In the genomic region with DNA sequence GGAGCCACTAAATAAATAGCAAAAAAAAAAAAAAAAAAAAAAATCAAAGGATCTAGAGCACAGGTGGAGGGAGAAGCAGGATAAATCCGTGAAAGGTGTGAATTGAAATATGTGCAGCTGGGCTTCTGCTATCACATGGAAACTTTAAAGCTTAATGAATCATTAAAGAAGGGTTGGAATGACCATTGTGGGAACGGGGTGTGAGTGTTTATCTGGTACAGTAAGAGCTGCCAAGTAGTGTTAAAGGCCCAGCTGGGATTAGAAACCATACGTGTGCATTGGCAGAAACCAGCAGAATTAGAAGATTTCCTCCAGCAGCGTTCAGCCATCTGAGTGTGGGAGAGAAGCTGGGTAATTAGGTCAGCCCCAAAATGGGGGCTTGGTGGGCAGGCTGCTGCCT, we compare ENCODE assay signal across 14 cellular contexts. TPM values are rescaled to one million over a fixed set of nuclear protein-coding genes. Genes with fewer than 3 reads are reported as not detected.
DNase-seq lines count a peak whose midpoint lies in the region; ATAC-seq, FAIRE-seq and TF ChIP-seq lines count a peak whose summit lies in the region.
"Had no signal": no experiment of that assay in that cellular context is flagged by ENCODE, and none has a peak within 500 bp of the region (broad histone marks: within the 10 kb centered on the region; RNA-seq: fewer than 3 reads in every experiment).

No MANE protein-coding gene starts in this region.

- H3K27me3 Mint-ChIP-seq in endothelial cell (ENCODE audit: unreplicated experiment) (no peaks in the 10 kb centered on the region), H9 (ENCODE audit: low read depth) (no peaks in the 10 kb centered on the region; the same call in 1 of the 2 replicates)

- H3K18ac ChIP-seq in H9 (ENCODE audit: insufficient read length, low read depth, low read length) = no peak overlapping the region

- H3K9me3 Mint-ChIP-seq in endothelial cell (ENCODE audit: unreplicated experiment) (no peaks in the 10 kb centered on the region), H9 (no peaks in the 10 kb centered on the region)
- H3K9me3 Mint-ChIP-seq: endodermal cell had no signal

- in situ Hi-C loops in HepG2 (cut with HindIII; ENCODE audit: extremely low pct_ligation_motif_present, low pct_unique_long_range_greater_than_20kb) = no loop called here

- no peak for FAIRE-seq in HepG2 (lab: Jason Lieb, UNC)

- H2AK5ac ChIP-seq in H9 (ENCODE audit: insufficient read length, low read length) = no peak overlapping the region

- H2BK120ac ChIP-seq in H9 (ENCODE audit: low read depth, low read length, poor library complexity, severe bottlenecking) = no peak overlapping the region

- TF ChIP-seq CTCF in endothelial cell (IDR thresholded peaks at IDR 0.05; ENCODE audit: unreplicated experiment) = no peak
- no peak for TF ChIP-seq CTCF in HepG2 (CRISPR knock-in tag; IDR thresholded peaks at IDR 0.05)
- no peak for TF ChIP-seq CTCF in H9 (conservative IDR thresholded peaks at IDR 0.05)

- DNase-seq in Right ventricle myocardium superior = peak; percentile 11
- DNase-seq in cardiac septum (ENCODE audit: low spot score) = no peak
- DNase-seq in endothelial cell (ENCODE audit: low spot score) = no peak
- DNase-seq in HepG2 (ENCODE audit: low spot score) = no peak
- DNase-seq in activated CD8-positive, alpha-beta memory T cell treated with anti-CD3 and anti-CD28 coated beads, Interleukin-2, amount 50 U/mL, for 4 hours = no peak
- no peak for DNase-seq in H9
- no peak for DNase-seq in pons (ENCODE audit: low spot score)
- DNase-seq in activated naive CD4-positive, alpha-beta T cell treated with Interleukin-2 at 50 U/mL for 16 hours = no peak
- DNase-seq: ACHN; activated effector memory CD4-positive, alpha-beta T cell treated with Interleukin-2 at 50 U/mL for 16 hours; DND-41; endodermal cell; NCI-H510A; uterus had no signal

- no peaks in the 10 kb centered on the region for H3K27me3 ChIP-seq in HepG2 (ENCODE audit: control insufficient read depth in 1 of 2, insufficient read depth in 2 of 2, low read length in 2 of 2)
- no peaks in the 10 kb centered on the region for H3K27me3 ChIP-seq in H9 (ENCODE audit: insufficient read depth, low read length)
- H3K27me3 ChIP-seq: uterus had no signal

- H3K27ac ChIP-seq in HepG2 (ENCODE audit: extremely low read length, insufficient read depth, low read length) = no peak overlapping the region
- no peak overlapping the region for H3K27ac ChIP-seq in H9 (ENCODE audit: insufficient read length, low read depth, low read length)
- H3K27ac ChIP-seq: uterus had no signal

- H3K9ac ChIP-seq in HepG2 (ENCODE audit: insufficient read depth, low read depth, low read length) (peak overlapping the region; percentile 37; the same call in 1 of the 2 replicates), H9 (ENCODE audit: extremely low read depth, insufficient read length, low read length) (no peak overlapping the region)

- H3K23me2 ChIP-seq in H9 (ENCODE audit: insufficient read length, low read depth, low read length, poor library complexity, severe bottlenecking) = no peaks in the 10 kb centered on the region

- H3K56ac ChIP-seq in H9 (ENCODE audit: insufficient read length, low read depth, low read length) = no peak overlapping the region

- H3K4me1 ChIP-seq in HepG2 (ENCODE audit: insufficient read depth, low read length) = peaks cover 52% of the 10 kb centered on the region
- no peaks in the 10 kb centered on the region for H3K4me1 ChIP-seq in H9 (ENCODE audit: insufficient read depth, low read length)

- H2BK5ac ChIP-seq in H9 (ENCODE audit: insufficient read length, low read length) = no peak overlapping the region

- no peak overlapping the region for H3K14ac ChIP-seq in H9 (ENCODE audit: insufficient read depth, low read length)

- no peak overlapping the region for H4K91ac ChIP-seq in H9 (ENCODE audit: insufficient read length, low read depth, low read length)

- H3K79me1 ChIP-seq in H9 (ENCODE audit: insufficient read depth, low read depth, low read length, poor library complexity, severe bottlenecking) = no peaks in the 10 kb centered on the region

- H3K4me3 Mint-ChIP-seq in endothelial cell (ENCODE audit: unreplicated experiment) (no peak overlapping the region), H9 (no peak overlapping the region)
- H3K4me3 Mint-ChIP-seq: endodermal cell had no signal

- no peak overlapping the region for H2BK12ac ChIP-seq in H9 (ENCODE audit: insufficient read length, low read depth, low read length)

- TF ChIP-seq POLR2A in HepG2 (IDR thresholded peaks at IDR 0.05; ENCODE audit: insufficient read depth in 1 of 2, low read depth in 2 of 2, low read length in 2 of 2) = no peak

- intact Hi-C loops in Right ventricle myocardium superior (cut with DNase I) (no loop called here), cardiac septum (cut with DNase I) (no loop called here), HepG2 (cut with micrococcal nuclease; ENCODE audit: unreplicated experiment) (no loop called here)

- H3K4me2 ChIP-seq in HepG2 (ENCODE audit: low read depth, low read length) (peak overlapping the region; percentile 70), H9 (ENCODE audit: insufficient read depth, insufficient read length, low read length) (no peak overlapping the region)

- POLR2A ChIA-PET in HepG2 (lab: Yijun Ruan, JAX) = interaction anchor here (1.9 kb wide), 1 partner anchor 13 kb away, joined by 10 read pairs; the partner anchor contains the start of gene FALEC

- H3K79me2 ChIP-seq in HepG2 (ENCODE audit: insufficient read depth, low read length) (no peaks in the 10 kb centered on the region), H9 (ENCODE audit: insufficient read depth, low read length) (no peaks in the 10 kb centered on the region)

- no peak overlapping the region for H3K23ac ChIP-seq in H9 (ENCODE audit: insufficient read length, low read depth, low read length)

- CTCF ChIA-PET in HepG2 (lab: Yijun Ruan, JAX; ENCODE audit: low intra/inter-chr PET ratio, low total read pairs) = no interaction called here

- no peak overlapping the region for H3K4ac ChIP-seq in H9 (ENCODE audit: low read depth, low read length)

- H3K4me3 ChIP-seq in HepG2 (replicated peaks in 1 of 3; ENCODE audit: insufficient read depth in 1 of 3, low read depth in 2 of 3, low read length in 3 of 3) = peak overlapping the region in 2 of 3 experiments; percentile 3 to 21; a peak in 1 of 6 replicates
- H3K4me3 ChIP-seq: uterus had no signal

- no peaks in the 10 kb centered on the region for H3K36me3 ChIP-seq in HepG2 (replicated peaks in 1 of 2; ENCODE audit: control insufficient read depth in 1 of 2, insufficient read depth in 2 of 2, low read length in 2 of 2)
- H3K36me3 ChIP-seq: uterus had no signal

- no peak overlapping the region for H4K8ac ChIP-seq in H9 (replicated peaks; ENCODE audit: insufficient read length, low read depth, low read length)

- WGBS in HepG2 (ENCODE audit: low lambda C conversion rate) = 7% methylated on average over 4 of the region's 4 CpGs
- no CpG with 5 or more reads among the region's 4 CpGs for WGBS in H9 (ENCODE audit: extremely low coverage, insufficient read length, low lambda C conversion rate)

- H2BK20ac ChIP-seq in H9 (ENCODE audit: low read depth, low read length, poor library complexity, severe bottlenecking) = no peak overlapping the region

- no TSS peak for BruUV-seq in HepG2 (replicated peaks; lab: Mats Ljungman, UMichigan)

- no peak overlapping the region for H3T11ph ChIP-seq in H9 (ENCODE audit: low read length)

- H2AFZ ChIP-seq in HepG2 (ENCODE audit: low read length) (peak overlapping the region; percentile 84), H9 (ENCODE audit: low read length) (no peak overlapping the region)

- TF ChIP-seq EP300 in HepG2 (IDR thresholded peaks at IDR 0.05; ENCODE audit: low read depth in 2 of 2, low read length in 2 of 2) (no peak), HepG2 (CRISPR knock-in tag; IDR thresholded peaks at IDR 0.05; ENCODE audit: borderline replicate concordance) (no peak)

- H4K20me1 ChIP-seq in HepG2 (ENCODE audit: insufficient read depth, low read length) (no peaks in the 10 kb centered on the region), H9 (ENCODE audit: control insufficient read depth, insufficient read depth, insufficient read length) (no peaks in the 10 kb centered on the region)

- H4K5ac ChIP-seq in H9 (ENCODE audit: insufficient read length, low read depth, low read length) = no peak overlapping the region

- H3K9me3 ChIP-seq in HepG2 (ENCODE audit: low read length) = no peaks in the 10 kb centered on the region
- no peaks in the 10 kb centered on the region for H3K9me3 ChIP-seq in H9 (ENCODE audit: control insufficient read depth, low read depth, low read length)
- H3K9me3 ChIP-seq: uterus had no signal

- H3K36me3 Mint-ChIP-seq in endothelial cell (ENCODE audit: low read depth, unreplicated experiment) (peaks cover 8% of the 10 kb centered on the region), H9 (ENCODE audit: insufficient read depth in 1 of 3, low read depth in 3 of 3) (no peaks in the 10 kb centered on the region)

- no peaks in the 10 kb centered on the region for H3K4me1 Mint-ChIP-seq in endothelial cell (ENCODE audit: unreplicated experiment)
- peaks cover 7 to 12% of the 10 kb centered on the region in 2 experiments for H3K4me1 Mint-ChIP-seq in H9

- no peak overlapping the region for H2BK15ac ChIP-seq in H9 (ENCODE audit: low read depth, low read length)

- no peak for TF ChIP-seq RAD21 in HepG2 (CRISPR knock-in tag; IDR thresholded peaks at IDR 0.05)

- peak overlapping the region; percentile 54 for H3K27ac Mint-ChIP-seq in endothelial cell (ENCODE audit: unreplicated experiment)
- no peak overlapping the region for H3K27ac Mint-ChIP-seq in H9
- H3K27ac Mint-ChIP-seq: endodermal cell had no signal

- ATAC-seq in Right ventricle myocardium superior (ENCODE audit: poor library complexity) (peak; percentile 23), HepG2 (no peak)

RNA-seq across cellular contexts. Expression of gene FALEC, which starts 13.4 kb away (rescaled TPM):
- total RNA-seq in Right ventricle myocardium superior (not detected), cardiac septum (0.46 TPM), endothelial cell (ENCODE audit: unreplicated experiment) (1.2 TPM), HepG2 (2016; rRNA removed; fragmentation: Illumina TruSeq; extraction: Trizol) (0.71 TPM in 1 of 2 replicates, not detected in the other), H9 (2021) (not detected in 2 replicates)
- 1.2 and 1.9 TPM in 2 replicates for total RNA-seq in HepG2 (2016; cell fraction: cytosol; rRNA removed; fragmentation: Illumina TruSeq; extraction: Trizol; ENCODE audit: low read depth)
- total RNA-seq in HepG2 (2016; cell fraction: insoluble cytoplasmic fraction; rRNA removed; fragmentation: Illumina TruSeq; extraction: Trizol) = 0.40 and 1.6 TPM in 2 replicates
- 1.9 and 2.4 TPM in 2 replicates for total RNA-seq in HepG2 (2016; cell fraction: membrane; rRNA removed; fragmentation: Illumina TruSeq; extraction: Trizol)
- total RNA-seq in HepG2 (2016; cell fraction: nucleus; rRNA removed; fragmentation: Illumina TruSeq; extraction: Trizol) = 0.84 TPM in 1 of 2 replicates, not detected in the other
- 0.20 and 0.33 TPM in 2 replicates for polyA plus RNA-seq in HepG2 (2011; rRNA removed)
- 0.48 TPM in 1 of 2 replicates, not detected in the other for polyA plus RNA-seq in HepG2 (2011; cell fraction: cytosol; rRNA removed)
- polyA plus RNA-seq in HepG2 (2011; cell fraction: nucleus; rRNA removed) = 0.45 TPM in 1 of 2 replicates, not detected in the other
- polyA plus RNA-seq in HepG2 (2012) = 0.41 and 0.44 TPM in 2 replicates
- 1.0 and 1.6 TPM in 2 replicates for polyA plus RNA-seq in HepG2 (2016; cell fraction: cytosol; fragmentation: Illumina TruSeq; extraction: Trizol; ENCODE audit: low read depth)
- polyA plus RNA-seq in HepG2 (2016; cell fraction: insoluble cytoplasmic fraction; fragmentation: Illumina TruSeq; extraction: Trizol; ENCODE audit: low read depth) = 0.53 and 1.0 TPM in 2 replicates
- 0.48 and 1.3 TPM in 2 replicates for polyA plus RNA-seq in HepG2 (2016; cell fraction: membrane; fragmentation: Illumina TruSeq; extraction: Trizol; ENCODE audit: low read depth)
- polyA plus RNA-seq in HepG2 (2016; cell fraction: nucleus; fragmentation: Illumina TruSeq; extraction: Trizol; ENCODE audit: insufficient read depth, low read depth) = 3.8 and 3.9 TPM in 2 replicates
- polyA minus RNA-seq in HepG2 (2011; rRNA and poly(A)+ RNA removed; ENCODE audit: low replicate concordance) = not detected in 2 replicates
- polyA minus RNA-seq in HepG2 (2011; cell fraction: cytosol; rRNA and poly(A)+ RNA removed) = not detected in 2 replicates
- polyA minus RNA-seq in HepG2 (2011; cell fraction: nucleus; rRNA and poly(A)+ RNA removed) = 1.6 TPM in 1 of 2 replicates, not detected in the other

RNA-seq across cellular contexts. Expression of gene ADAMTSL4, which starts 20.2 kb away (rescaled TPM):
- total RNA-seq in Right ventricle myocardium superior (64.4 TPM), cardiac septum (28.9 TPM), endothelial cell (ENCODE audit: unreplicated experiment) (0.36 TPM), HepG2 (2016; rRNA removed; fragmentation: Illumina TruSeq; extraction: Trizol) (1.9 and 3.9 TPM in 2 replicates), H9 (2021) (4.6 and 6.1 TPM in 2 replicates)
- 1.3 and 1.4 TPM in 2 replicates for total RNA-seq in HepG2 (2016; cell fraction: cytosol; rRNA removed; fragmentation: Illumina TruSeq; extraction: Trizol; ENCODE audit: low read depth)
- total RNA-seq in HepG2 (2016; cell fraction: insoluble cytoplasmic fraction; rRNA removed; fragmentation: Illumina TruSeq; extraction: Trizol) = 1.4 and 3.5 TPM in 2 replicates
- 2.8 TPM in 2 replicates for total RNA-seq in HepG2 (2016; cell fraction: membrane; rRNA removed; fragmentation: Illumina TruSeq; extraction: Trizol)
- total RNA-seq in HepG2 (2016; cell fraction: nucleus; rRNA removed; fragmentation: Illumina TruSeq; extraction: Trizol) = 5.1 and 8.0 TPM in 2 replicates
- polyA plus RNA-seq in HepG2 (2011; rRNA removed) = 15.1 and 16.4 TPM in 2 replicates
- polyA plus RNA-seq in HepG2 (2011; cell fraction: cytosol; rRNA removed) = 7.9 and 8.3 TPM in 2 replicates
- 81.6 and 99.7 TPM in 2 replicates for polyA plus RNA-seq in HepG2 (2011; cell fraction: nucleus; rRNA removed)
- 6.4 and 10.9 TPM in 2 replicates for polyA plus RNA-seq in HepG2 (2012)
- polyA plus RNA-seq in HepG2 (2016; cell fraction: cytosol; fragmentation: Illumina TruSeq; extraction: Trizol; ENCODE audit: low read depth) = 0.93 and 1.3 TPM in 2 replicates
- 4.0 and 4.2 TPM in 2 replicates for polyA plus RNA-seq in HepG2 (2016; cell fraction: insoluble cytoplasmic fraction; fragmentation: Illumina TruSeq; extraction: Trizol; ENCODE audit: low read depth)
- 3.3 and 3.7 TPM in 2 replicates for polyA plus RNA-seq in HepG2 (2016; cell fraction: membrane; fragmentation: Illumina TruSeq; extraction: Trizol; ENCODE audit: low read depth)
- 32.6 and 38.0 TPM in 2 replicates for polyA plus RNA-seq in HepG2 (2016; cell fraction: nucleus; fragmentation: Illumina TruSeq; extraction: Trizol; ENCODE audit: insufficient read depth, low read depth)
- 5.9 and 8.8 TPM in 2 replicates for polyA minus RNA-seq in HepG2 (2011; rRNA and poly(A)+ RNA removed; ENCODE audit: low replicate concordance)
- 5.3 and 6.0 TPM in 2 replicates for polyA minus RNA-seq in HepG2 (2011; cell fraction: cytosol; rRNA and poly(A)+ RNA removed)
- 9.4 TPM in 2 replicates for polyA minus RNA-seq in HepG2 (2011; cell fraction: nucleus; rRNA and poly(A)+ RNA removed)

RNA-seq across cellular contexts. Expression of gene ECM1, which starts 21.1 kb away (rescaled TPM):
- total RNA-seq in Right ventricle myocardium superior (16.7 TPM), cardiac septum (14.5 TPM), endothelial cell (ENCODE audit: unreplicated experiment) (637 TPM), HepG2 (2016; rRNA removed; fragmentation: Illumina TruSeq; extraction: Trizol) (0.13 and 0.42 TPM in 2 replicates), H9 (2021) (0.88 and 1.4 TPM in 2 replicates)
- total RNA-seq in HepG2 (2016; cell fraction: cytosol; rRNA removed; fragmentation: Illumina TruSeq; extraction: Trizol; ENCODE audit: low read depth) = 0.20 and 0.26 TPM in 2 replicates
- 0.32 TPM in 1 of 2 replicates, not detected in the other for total RNA-seq in HepG2 (2016; cell fraction: insoluble cytoplasmic fraction; rRNA removed; fragmentation: Illumina TruSeq; extraction: Trizol)
- 0.19 and 0.31 TPM in 2 replicates for total RNA-seq in HepG2 (2016; cell fraction: membrane; rRNA removed; fragmentation: Illumina TruSeq; extraction: Trizol)
- 0.53 and 0.84 TPM in 2 replicates for total RNA-seq in HepG2 (2016; cell fraction: nucleus; rRNA removed; fragmentation: Illumina TruSeq; extraction: Trizol)
- 1.0 and 1.4 TPM in 2 replicates for polyA plus RNA-seq in HepG2 (2011; rRNA removed)
- polyA plus RNA-seq in HepG2 (2011; cell fraction: cytosol; rRNA removed) = 0.47 and 0.51 TPM in 2 replicates
- 4.9 and 5.0 TPM in 2 replicates for polyA plus RNA-seq in HepG2 (2011; cell fraction: nucleus; rRNA removed)
- polyA plus RNA-seq in HepG2 (2012) = 0.64 and 1.1 TPM in 2 replicates
- polyA plus RNA-seq in HepG2 (2016; cell fraction: cytosol; fragmentation: Illumina TruSeq; extraction: Trizol; ENCODE audit: low read depth) = 0.29 and 0.53 TPM in 2 replicates
- polyA plus RNA-seq in HepG2 (2016; cell fraction: insoluble cytoplasmic fraction; fragmentation: Illumina TruSeq; extraction: Trizol; ENCODE audit: low read depth) = 0.15 TPM in 1 of 2 replicates, not detected in the other
- polyA plus RNA-seq in HepG2 (2016; cell fraction: membrane; fragmentation: Illumina TruSeq; extraction: Trizol; ENCODE audit: low read depth) = 0.24 and 0.42 TPM in 2 replicates
- polyA plus RNA-seq in HepG2 (2016; cell fraction: nucleus; fragmentation: Illumina TruSeq; extraction: Trizol; ENCODE audit: insufficient read depth, low read depth) = 3.5 TPM in 2 replicates
- 0.20 and 8.4 TPM in 2 replicates for polyA minus RNA-seq in HepG2 (2011; rRNA and poly(A)+ RNA removed; ENCODE audit: low replicate concordance)
- 0.69 TPM in 1 of 2 replicates, not detected in the other for polyA minus RNA-seq in HepG2 (2011; cell fraction: cytosol; rRNA and poly(A)+ RNA removed)
- 0.90 and 0.99 TPM in 2 replicates for polyA minus RNA-seq in HepG2 (2011; cell fraction: nucleus; rRNA and poly(A)+ RNA removed)

RNA-seq across cellular contexts. Expression of gene TARS2, which starts 41.8 kb away (rescaled TPM):
- 28.0 TPM for total RNA-seq in Right ventricle myocardium superior
- total RNA-seq in cardiac septum = 30.7 TPM
- 16.6 TPM for total RNA-seq in endothelial cell (ENCODE audit: unreplicated experiment)
- total RNA-seq in HepG2 (2016; rRNA removed; fragmentation: Illumina TruSeq; extraction: Trizol) = 18.9 and 22.8 TPM in 2 replicates
- 8.4 and 12.5 TPM in 2 replicates for total RNA-seq in HepG2 (2016; cell fraction: cytosol; rRNA removed; fragmentation: Illumina TruSeq; extraction: Trizol; ENCODE audit: low read depth)
- total RNA-seq in HepG2 (2016; cell fraction: insoluble cytoplasmic fraction; rRNA removed; fragmentation: Illumina TruSeq; extraction: Trizol) = 15.6 and 22.5 TPM in 2 replicates
- total RNA-seq in HepG2 (2016; cell fraction: membrane; rRNA removed; fragmentation: Illumina TruSeq; extraction: Trizol) = 6.5 and 7.5 TPM in 2 replicates
- total RNA-seq in HepG2 (2016; cell fraction: nucleus; rRNA removed; fragmentation: Illumina TruSeq; extraction: Trizol) = 16.0 and 18.6 TPM in 2 replicates
- 21.3 and 23.6 TPM in 2 replicates for polyA plus RNA-seq in HepG2 (2011; rRNA removed)
- 17.2 and 22.5 TPM in 2 replicates for polyA plus RNA-seq in HepG2 (2011; cell fraction: cytosol; rRNA removed)
- polyA plus RNA-seq in HepG2 (2011; cell fraction: nucleus; rRNA removed) = 28.5 and 36.4 TPM in 2 replicates
- polyA plus RNA-seq in HepG2 (2012) = 11.0 and 12.1 TPM in 2 replicates
- polyA plus RNA-seq in HepG2 (2016; cell fraction: cytosol; fragmentation: Illumina TruSeq; extraction: Trizol; ENCODE audit: low read depth) = 2.0 and 3.5 TPM in 2 replicates
- polyA plus RNA-seq in HepG2 (2016; cell fraction: insoluble cytoplasmic fraction; fragmentation: Illumina TruSeq; extraction: Trizol; ENCODE audit: low read depth) = 16.5 and 17.4 TPM in 2 replicates
- 4.3 and 5.2 TPM in 2 replicates for polyA plus RNA-seq in HepG2 (2016; cell fraction: membrane; fragmentation: Illumina TruSeq; extraction: Trizol; ENCODE audit: low read depth)
- polyA plus RNA-seq in HepG2 (2016; cell fraction: nucleus; fragmentation: Illumina TruSeq; extraction: Trizol; ENCODE audit: insufficient read depth, low read depth) = 24.5 and 28.0 TPM in 2 replicates
- 22.4 and 80.2 TPM in 2 replicates for polyA minus RNA-seq in HepG2 (2011; rRNA and poly(A)+ RNA removed; ENCODE audit: low replicate concordance)
- polyA minus RNA-seq in HepG2 (2011; cell fraction: cytosol; rRNA and poly(A)+ RNA removed) = 6.8 and 10.1 TPM in 2 replicates
- 20.9 and 25.6 TPM in 2 replicates for polyA minus RNA-seq in HepG2 (2011; cell fraction: nucleus; rRNA and poly(A)+ RNA removed)
- total RNA-seq in H9 (2021) = 36.5 and 38.8 TPM in 2 replicates

RNA-seq across cellular contexts. Expression of gene MCL1, which starts 50.4 kb away (rescaled TPM):
- total RNA-seq in Right ventricle myocardium superior (85.9 TPM), cardiac septum (145 TPM), endothelial cell (ENCODE audit: unreplicated experiment) (193 TPM), HepG2 (2016; rRNA removed; fragmentation: Illumina TruSeq; extraction: Trizol) (113 and 125 TPM in 2 replicates), H9 (2021) (247 and 250 TPM in 2 replicates)
- total RNA-seq in HepG2 (2016; cell fraction: cytosol; rRNA removed; fragmentation: Illumina TruSeq; extraction: Trizol; ENCODE audit: low read depth) = 16.3 and 19.0 TPM in 2 replicates
- 108 and 127 TPM in 2 replicates for total RNA-seq in HepG2 (2016; cell fraction: insoluble cytoplasmic fraction; rRNA removed; fragmentation: Illumina TruSeq; extraction: Trizol)
- total RNA-seq in HepG2 (2016; cell fraction: membrane; rRNA removed; fragmentation: Illumina TruSeq; extraction: Trizol) = 41.9 and 48.9 TPM in 2 replicates
- total RNA-seq in HepG2 (2016; cell fraction: nucleus; rRNA removed; fragmentation: Illumina TruSeq; extraction: Trizol) = 150 and 151 TPM in 2 replicates
- polyA plus RNA-seq in HepG2 (2011; rRNA removed) = 69.5 and 70.6 TPM in 2 replicates
- 40.6 and 51.3 TPM in 2 replicates for polyA plus RNA-seq in HepG2 (2011; cell fraction: cytosol; rRNA removed)
- 127 and 138 TPM in 2 replicates for polyA plus RNA-seq in HepG2 (2011; cell fraction: nucleus; rRNA removed)
- polyA plus RNA-seq in HepG2 (2012) = 59.5 and 80.1 TPM in 2 replicates
- 5.6 and 6.4 TPM in 2 replicates for polyA plus RNA-seq in HepG2 (2016; cell fraction: cytosol; fragmentation: Illumina TruSeq; extraction: Trizol; ENCODE audit: low read depth)
- 99.4 and 100.0 TPM in 2 replicates for polyA plus RNA-seq in HepG2 (2016; cell fraction: insoluble cytoplasmic fraction; fragmentation: Illumina TruSeq; extraction: Trizol; ENCODE audit: low read depth)
- 21.9 and 23.4 TPM in 2 replicates for polyA plus RNA-seq in HepG2 (2016; cell fraction: membrane; fragmentation: Illumina TruSeq; extraction: Trizol; ENCODE audit: low read depth)
- 207 and 216 TPM in 2 replicates for polyA plus RNA-seq in HepG2 (2016; cell fraction: nucleus; fragmentation: Illumina TruSeq; extraction: Trizol; ENCODE audit: insufficient read depth, low read depth)
- polyA minus RNA-seq in HepG2 (2011; rRNA and poly(A)+ RNA removed; ENCODE audit: low replicate concordance) = 65.4 and 90.8 TPM in 2 replicates
- 72.9 and 73.2 TPM in 2 replicates for polyA minus RNA-seq in HepG2 (2011; cell fraction: cytosol; rRNA and poly(A)+ RNA removed)
- polyA minus RNA-seq in HepG2 (2011; cell fraction: nucleus; rRNA and poly(A)+ RNA removed) = 152 and 196 TPM in 2 replicates

Comparison
In these comparisons a context has a peak if more than half of its experiments do, and no peak if none do; other contexts are left out.
1. RNA of gene ECM1, which starts 21.1 kb away (total RNA-seq): 637 TPM in endothelial cell (single experiment); 16.7 TPM in Right ventricle myocardium superior (single experiment), 14.5 TPM in cardiac septum (single experiment), 0.88 to 1.4 TPM in H9 and 0.13 to 0.84 TPM in HepG2; every median in the first group is over 10 times any median in the second.